ENCODE assay signal across 19 cellular contexts in genomic region chr19:13135068-13136062, GRCh38. TPM values are rescaled to one million over a fixed set of nuclear protein-coding genes. Genes with fewer than 3 reads are reported as not detected.
DNase-seq lines count a peak whose midpoint lies in the region; ATAC-seq, FAIRE-seq and TF ChIP-seq lines count a peak whose summit lies in the region.
"Had no signal": no experiment of that assay in that cellular context is flagged by ENCODE, and none has a peak within 500 bp of the region (broad histone marks: within the 10 kb centered on the region; RNA-seq: fewer than 3 reads in every experiment).

No MANE protein-coding gene starts in this region.

- H3K9ac ChIP-seq in H1 (replicated peaks in 1 of 4; ENCODE audit: extremely low read depth in 1 of 4, low read depth in 3 of 4, low read length in 3 of 4) = no peak overlapping the region

- H3K27me3 ChIP-seq in left ventricle myocardium inferior (ENCODE audit: low read depth) (no peaks in the 10 kb centered on the region), H1 (replicated peaks in 1 of 4; ENCODE audit: control insufficient read depth in 3 of 4, extremely low read depth in 1 of 4, insufficient read depth in 3 of 4, low read length in 3 of 4) (no peaks in the 10 kb centered on the region), osteoblast (ENCODE audit: insufficient read depth, low read length) (no peaks in the 10 kb centered on the region), thyroid gland (no peaks in the 10 kb centered on the region)

- no peaks in the 10 kb centered on the region for H3K9me3 ChIP-seq in left ventricle myocardium inferior (replicated peaks)
- H3K9me3 ChIP-seq in H1 (ENCODE audit: insufficient read depth in 2 of 2, low read depth in 1 of 2, low read length in 1 of 2) = no peaks in the 10 kb centered on the region
- no peaks in the 10 kb centered on the region for H3K9me3 ChIP-seq in osteoblast (ENCODE audit: low read depth, low read length)
- no peaks in the 10 kb centered on the region for H3K9me3 ChIP-seq in thyroid gland

- H3K79me2 ChIP-seq in H1 (ENCODE audit: control insufficient read depth in 1 of 2, insufficient read depth in 2 of 2, low read length in 2 of 2) (peaks cover 7 to 44% of the 10 kb centered on the region in 2 experiments; a peak in 3 of 4 replicates), osteoblast (ENCODE audit: insufficient read depth, low read length) (peaks cover 77% of the 10 kb centered on the region)

- WGBS in H1 (ENCODE audit: extremely low coverage in 1 of 2, insufficient coverage in 1 of 2, insufficient read length in 1 of 2, insufficient replicate concordance in 2 of 2, low coverage in 1 of 2, low lambda C conversion rate in 2 of 2, missing lambda C conversion rate in 1 of 2), 2 experiments = 94% methylated on average over 57 of the region's 60 CpGs; no CpG with 5 or more reads in 1 of the 2 experiments
- WGBS in thyroid gland, 2 donors = 94 to 95% methylated on average over 17 to 32 of the region's 60 CpGs

- H4K8ac ChIP-seq in H1 (ENCODE audit: extremely low read depth, insufficient read depth, low read length) = peak overlapping the region; percentile 78; the same call in 1 of the 2 replicates

- POLR2A ChIA-PET in H1 (lab: Charles Lee; ENCODE audit: partially characterized antibody) = interaction anchor here (0.9 to 14.8 kb wide), 6 partner anchors 7 to 30 kb away, joined by 3 to 228 read pairs (median 6); partner anchors contain the start of genes IER2, NACC1, STX10 and TRMT1

- no peaks in the 10 kb centered on the region; the same call in 1 of the 2 replicates for H3K23me2 ChIP-seq in H1 (ENCODE audit: low read depth, low read length)

- no peak overlapping the region for H2BK20ac ChIP-seq in H1 (ENCODE audit: low read length)

- H2AFZ ChIP-seq in H1 (ENCODE audit: low read length) = no peak overlapping the region
- H2AFZ ChIP-seq in osteoblast (ENCODE audit: low read length) = no peak overlapping the region

- H2BK5ac ChIP-seq in H1 (ENCODE audit: low read depth, low read length) = no peak overlapping the region

- H3K4me2 ChIP-seq in H1 (ENCODE audit: insufficient read depth in 1 of 2, low read depth in 2 of 2, low read length in 2 of 2) (no peak overlapping the region), osteoblast (ENCODE audit: insufficient read depth, low read length) (no peak overlapping the region)

- H4K91ac ChIP-seq in H1 (replicated peaks; ENCODE audit: insufficient read length, low read length) = no peak overlapping the region

- no peak overlapping the region for H2BK12ac ChIP-seq in H1 (ENCODE audit: low read depth, low read length)

- H3K79me1 ChIP-seq in H1 (ENCODE audit: low read depth, low read length) = peaks cover 27% of the 10 kb centered on the region

- H3K56ac ChIP-seq in H1 (replicated peaks; ENCODE audit: insufficient read length, low read depth, low read length) = no peak overlapping the region

- H3K27ac ChIP-seq in left ventricle myocardium inferior (replicated peaks) = peak overlapping the region; percentile 86
- H3K27ac ChIP-seq in H1 (ENCODE audit: low read depth, low read length) = no peak overlapping the region
- H3K27ac ChIP-seq in osteoblast (ENCODE audit: low read depth, low read length) = no peak overlapping the region
- peak overlapping the region; percentile 30 to 66 (median 51) for H3K27ac ChIP-seq in thyroid gland
- H3K27ac ChIP-seq: C4-2B had no signal

- TF ChIP-seq RAD21 in H1 (IDR thresholded peaks at IDR 0.05 in 1 of 2, conservative IDR thresholded peaks at IDR 0.05 in 1 of 2; ENCODE audit: low read depth in 2 of 2, low read length in 2 of 2) = no peak

- CTCF ChIA-PET in H1 (lab: Charles Lee; ENCODE audit: partially characterized antibody) = interaction anchor here (1.0 to 2.1 kb wide), 4 partner anchors 14 to 60 kb away, joined by 3 to 7 read pairs (median 4); partner anchors contain the start of genes IER2 and STX10

- TF ChIP-seq EP300 in H1 (IDR thresholded peaks at IDR 0.05; ENCODE audit: borderline replicate concordance in 1 of 2, low read depth in 2 of 2, low read length in 2 of 2) = no peak

- FAIRE-seq in H1 (lab: Jason Lieb, UNC) = no peak
- FAIRE-seq: RCC 7860 had no signal

- H4K5ac ChIP-seq in H1 (ENCODE audit: insufficient read length, low read depth, low read length) = no peak overlapping the region

- H3K4ac ChIP-seq in H1 (replicated peaks; ENCODE audit: insufficient read length, low read depth, low read length) = no peak overlapping the region

- no peak for TF ChIP-seq CTCF in left ventricle myocardium inferior (IDR thresholded peaks at IDR 0.05; ENCODE audit: borderline replicate concordance)
- no peak for TF ChIP-seq CTCF in H1 (IDR thresholded peaks at IDR 0.05; ENCODE audit: control extremely low read depth in 1 of 3, insufficient read depth in 1 of 3, low read depth in 1 of 3, low read length in 3 of 3)
- no peak for TF ChIP-seq CTCF in osteoblast (IDR thresholded peaks at IDR 0.05; ENCODE audit: extremely low read depth, low read depth, low read length)
- TF ChIP-seq CTCF in thyroid gland (IDR thresholded peaks at IDR 0.05) = no peak

- H2BK15ac ChIP-seq in H1 (ENCODE audit: low read length) = no peak overlapping the region

- DNase-seq in left ventricle myocardium inferior = no peak
- no peak for DNase-seq in left ventricle myocardium superior
- DNase-seq in H1 (ENCODE audit: low read depth in 1 of 2, low spot score in 2 of 2) = no peak
- DNase-seq in osteoblast (ENCODE audit: insufficient read length, low spot score, missing footprints) = peak; percentile 46
- peak; percentile 18 to 28 for DNase-seq in thyroid gland
- no peak for DNase-seq in activated CD8-positive, alpha-beta memory T cell treated with anti-CD3 and anti-CD28 coated beads, Interleukin-2, amount 50 U/mL, for 4 hours
- DNase-seq in dermis blood vessel endothelial cell = no peak
- no peak for DNase-seq in NCI-H1694 (lab: John Stamatoyannopoulos, UW)
- DNase-seq: DMS153, HCEC 1CT, IMR-90, Kasumi-1, NCI-H1105 treated with DMSO at 0.1 percent for 48 hours, NCI-H187 treated with DMSO at 0.1 percent for 48 hours, NCI-H69, SHP77 treated with DMSO at 0.1 percent for 48 hours had no signal

- H3K4me1 ChIP-seq in left ventricle myocardium inferior (peaks cover 30% of the 10 kb centered on the region), H1 (replicated peaks in 1 of 4; ENCODE audit: control insufficient read depth in 3 of 4, insufficient read depth in 4 of 4, low read length in 3 of 4) (peaks cover 0 to 8% (median 4%) of the 10 kb centered on the region in 4 experiments; a peak in 3 of 7 replicates), osteoblast (ENCODE audit: insufficient read depth, low read length) (peaks cover 35% of the 10 kb centered on the region), thyroid gland (peaks cover 8 to 22% of the 10 kb centered on the region in 2 donors)

- peaks cover 34 to 50% of the 10 kb centered on the region in 2 experiments for H4K20me1 ChIP-seq in H1 (replicated peaks in 1 of 2; ENCODE audit: control insufficient read depth in 1 of 2, insufficient read depth in 2 of 2, low read length in 2 of 2)
- peaks cover 47% of the 10 kb centered on the region for H4K20me1 ChIP-seq in osteoblast (ENCODE audit: insufficient read depth, low read length)

- H3K4me3 ChIP-seq in left ventricle myocardium inferior (no peak overlapping the region), H1 (ENCODE audit: extremely low read depth in 1 of 4, insufficient read depth in 2 of 4, low read depth in 3 of 4, low read length in 4 of 4) (no peak overlapping the region), osteoblast (ENCODE audit: insufficient read depth, low read length) (no peak overlapping the region), thyroid gland (replicated peaks in 1 of 3) (no peak overlapping the region)

- no peak overlapping the region for H3K14ac ChIP-seq in H1 (ENCODE audit: insufficient read length)

- ATAC-seq in left ventricle myocardium superior = no peak

- no peak overlapping the region for H2AK5ac ChIP-seq in H1 (ENCODE audit: low read depth, low read length)

- H2BK120ac ChIP-seq in H1 (replicated peaks; ENCODE audit: low read depth, low read length) = no peak overlapping the region

- no peak overlapping the region for H3K23ac ChIP-seq in H1 (ENCODE audit: insufficient read length)

- intact Hi-C loops in left ventricle myocardium inferior (cut with micrococcal nuclease) (no loop called here), left ventricle myocardium superior (cut with micrococcal nuclease) (no loop called here), thyroid gland (cut with DNase I) (no loop called here)

- TF ChIP-seq POLR2A in H1 (IDR thresholded peaks at IDR 0.05; ENCODE audit: control extremely low read depth in 1 of 2, low read depth in 2 of 2, low read length in 2 of 2) (no peak), thyroid gland (IDR thresholded peaks at IDR 0.05) (no peak)

- H3K36me3 ChIP-seq in left ventricle myocardium inferior (peaks cover 43% of the 10 kb centered on the region), H1 (ENCODE audit: control insufficient read depth in 2 of 4, insufficient read depth in 4 of 4, low read length in 3 of 4) (peaks cover 7 to 58% (median 36%) of the 10 kb centered on the region in 4 experiments), osteoblast (ENCODE audit: insufficient read depth, low read length) (peaks cover 40% of the 10 kb centered on the region), thyroid gland (peaks cover 27 to 33% of the 10 kb centered on the region in 2 donors)

- H3K18ac ChIP-seq in H1 (ENCODE audit: extremely low read depth, low read length) = no peak overlapping the region

RNA-seq across cellular contexts. Expression of gene STX10, which starts 14.8 kb away (rescaled TPM):
- total RNA-seq in left ventricle myocardium inferior (39.2 TPM), left ventricle myocardium superior (46.4 TPM), osteoblast (78.4 and 81.1 TPM in 2 replicates), thyroid gland (10 to 100 TPM; 39.2 to 91.9 (median 56.5) TPM), dermis blood vessel endothelial cell (69.9 and 84.6 TPM in 2 replicates)
- total RNA-seq in H1 (2021; fragmentation: NEBNext Ultra II Directional; extraction: Animal tissue kit (Norgen Biotek cat#: 25700)) = 50.8 and 53.0 TPM in 2 replicates
- 80.1 and 86.8 TPM in 2 replicates for polyA plus RNA-seq in H1 (2011; rRNA removed)
- polyA plus RNA-seq in H1 (2011; cell fraction: cytosol; rRNA removed) = 88.9 TPM
- 146 TPM for polyA plus RNA-seq in H1 (2011; cell fraction: nucleus; rRNA removed)
- 58.8 to 94.1 TPM (median 80.2 TPM) in 4 replicates for polyA plus RNA-seq in H1 (2012, experiment 1 of 2)
- polyA plus RNA-seq in H1 (2012, experiment 2 of 2) = 81.1 TPM
- polyA plus RNA-seq in H1 (2013, experiment 1 of 2) = 48.9 TPM
- 49.5 TPM for polyA plus RNA-seq in H1 (2013, experiment 2 of 2)
- 44.8 and 47.0 TPM in 2 replicates for polyA minus RNA-seq in H1 (2011; rRNA and poly(A)+ RNA removed)
- polyA minus RNA-seq in H1 (2011; cell fraction: cytosol; rRNA and poly(A)+ RNA removed) = 40.2 TPM
- polyA minus RNA-seq in H1 (2011; cell fraction: nucleus; rRNA and poly(A)+ RNA removed) = 36.6 TPM

RNA-seq across cellular contexts. Expression of gene IER2, which starts 14.8 kb away (rescaled TPM):
- total RNA-seq in left ventricle myocardium inferior (17.3 TPM), left ventricle myocardium superior (19.8 TPM), osteoblast (14.8 and 15.9 TPM in 2 replicates), thyroid gland (100 to 1,000 TPM in 1 of 4 donors, 10 to 100 TPM in 3; 55.0 to 139 (median 65.9) TPM), dermis blood vessel endothelial cell (25.5 and 30.8 TPM in 2 replicates)
- 137 and 138 TPM in 2 replicates for total RNA-seq in H1 (2021; fragmentation: NEBNext Ultra II Directional; extraction: Animal tissue kit (Norgen Biotek cat#: 25700))
- polyA plus RNA-seq in H1 (2011; rRNA removed) = 84.5 and 151 TPM in 2 replicates
- 66.0 TPM for polyA plus RNA-seq in H1 (2011; cell fraction: cytosol; rRNA removed)
- 110 TPM for polyA plus RNA-seq in H1 (2011; cell fraction: nucleus; rRNA removed)
- 106 to 120 TPM (median 111 TPM) in 4 replicates for polyA plus RNA-seq in H1 (2012, experiment 1 of 2)
- polyA plus RNA-seq in H1 (2012, experiment 2 of 2) = 92.0 TPM
- polyA plus RNA-seq in H1 (2013, experiment 1 of 2) = 105 TPM
- 105 TPM for polyA plus RNA-seq in H1 (2013, experiment 2 of 2)
- 6.0 and 9.9 TPM in 2 replicates for polyA minus RNA-seq in H1 (2011; rRNA and poly(A)+ RNA removed)
- polyA minus RNA-seq in H1 (2011; cell fraction: cytosol; rRNA and poly(A)+ RNA removed) = 33.4 TPM
- polyA minus RNA-seq in H1 (2011; cell fraction: nucleus; rRNA and poly(A)+ RNA removed) = 81.9 TPM

RNA-seq across cellular contexts. Expression of gene NACC1, which starts 17.3 kb away (rescaled TPM):
- total RNA-seq in left ventricle myocardium inferior (35.4 TPM), left ventricle myocardium superior (50.0 TPM), osteoblast (53.9 and 62.5 TPM in 2 replicates), thyroid gland (10 to 100 TPM; 16.9 to 67.7 (median 43.0) TPM), dermis blood vessel endothelial cell (35.9 and 136 TPM in 2 replicates)
- total RNA-seq in H1 (2021; fragmentation: NEBNext Ultra II Directional; extraction: Animal tissue kit (Norgen Biotek cat#: 25700)) = 226 and 234 TPM in 2 replicates
- polyA plus RNA-seq in H1 (2011; rRNA removed) = 301 and 541 TPM in 2 replicates
- polyA plus RNA-seq in H1 (2011; cell fraction: cytosol; rRNA removed) = 204 TPM
- 367 TPM for polyA plus RNA-seq in H1 (2011; cell fraction: nucleus; rRNA removed)
- polyA plus RNA-seq in H1 (2012, experiment 1 of 2) = 72.2 to 138 TPM (median 120 TPM) in 4 replicates
- 144 TPM for polyA plus RNA-seq in H1 (2012, experiment 2 of 2)
- 169 TPM for polyA plus RNA-seq in H1 (2013, experiment 1 of 2)
- polyA plus RNA-seq in H1 (2013, experiment 2 of 2) = 186 TPM
- polyA minus RNA-seq in H1 (2011; rRNA and poly(A)+ RNA removed) = 150 and 197 TPM in 2 replicates
- 187 TPM for polyA minus RNA-seq in H1 (2011; cell fraction: cytosol; rRNA and poly(A)+ RNA removed)
- polyA minus RNA-seq in H1 (2011; cell fraction: nucleus; rRNA and poly(A)+ RNA removed) = 126 TPM

RNA-seq across cellular contexts. Expression of gene TRMT1, which starts 18.8 kb away (rescaled TPM):
- total RNA-seq in left ventricle myocardium inferior (19.6 TPM), left ventricle myocardium superior (22.4 TPM), osteoblast (18.6 and 29.7 TPM in 2 replicates), thyroid gland (10 to 100 TPM; 23.9 to 31.3 (median 29.1) TPM), dermis blood vessel endothelial cell (44.7 and 47.0 TPM in 2 replicates)
- 96.6 and 99.3 TPM in 2 replicates for total RNA-seq in H1 (2021; fragmentation: NEBNext Ultra II Directional; extraction: Animal tissue kit (Norgen Biotek cat#: 25700))
- 77.4 and 118 TPM in 2 replicates for polyA plus RNA-seq in H1 (2011; rRNA removed)
- 94.9 TPM for polyA plus RNA-seq in H1 (2011; cell fraction: cytosol; rRNA removed)
- 298 TPM for polyA plus RNA-seq in H1 (2011; cell fraction: nucleus; rRNA removed)
- polyA plus RNA-seq in H1 (2012, experiment 1 of 2) = 66.0 to 95.2 TPM (median 84.7 TPM) in 4 replicates
- 75.5 TPM for polyA plus RNA-seq in H1 (2012, experiment 2 of 2)
- polyA plus RNA-seq in H1 (2013, experiment 1 of 2) = 69.1 TPM
- polyA plus RNA-seq in H1 (2013, experiment 2 of 2) = 65.4 TPM
- 38.6 and 46.1 TPM in 2 replicates for polyA minus RNA-seq in H1 (2011; rRNA and poly(A)+ RNA removed)
- 52.8 TPM for polyA minus RNA-seq in H1 (2011; cell fraction: cytosol; rRNA and poly(A)+ RNA removed)
- polyA minus RNA-seq in H1 (2011; cell fraction: nucleus; rRNA and poly(A)+ RNA removed) = 64.4 TPM

RNA-seq across cellular contexts. Expression of gene LYL1, which starts 32.7 kb away (rescaled TPM):
- total RNA-seq in left ventricle myocardium inferior (6.3 TPM), left ventricle myocardium superior (8.8 TPM), osteoblast (0.29 and 0.36 TPM in 2 replicates), thyroid gland (10 to 100 TPM in 1 of 4 donors, 1 to 10 TPM in 3; 4.2 to 10.9 (median 7.7) TPM), dermis blood vessel endothelial cell (51.8 and 55.0 TPM in 2 replicates)
- 0.58 and 0.65 TPM in 2 replicates for total RNA-seq in H1 (2021; fragmentation: NEBNext Ultra II Directional; extraction: Animal tissue kit (Norgen Biotek cat#: 25700))
- 0.76 and 1.0 TPM in 2 replicates for polyA plus RNA-seq in H1 (2011; rRNA removed)
- 0.62 TPM for polyA plus RNA-seq in H1 (2011; cell fraction: cytosol; rRNA removed)
- polyA plus RNA-seq in H1 (2011; cell fraction: nucleus; rRNA removed) = 0.78 TPM
- 0.23 to 0.67 TPM (median 0.39 TPM) in 4 replicates for polyA plus RNA-seq in H1 (2012, experiment 1 of 2)
- polyA plus RNA-seq in H1 (2012, experiment 2 of 2) = 0.26 TPM
- polyA plus RNA-seq in H1 (2013, experiment 1 of 2) = 0.65 TPM
- polyA plus RNA-seq in H1 (2013, experiment 2 of 2) = 0.52 TPM
- polyA minus RNA-seq in H1 (2011; rRNA and poly(A)+ RNA removed) = 0.10 TPM in 1 of 2 replicates, not detected in the other
- polyA minus RNA-seq in H1 (2011; cell fraction: cytosol; rRNA and poly(A)+ RNA removed) = 1.2 TPM
- polyA minus RNA-seq in H1 (2011; cell fraction: nucleus; rRNA and poly(A)+ RNA removed) = 0.40 TPM
- total RNA-seq: A673 had no signal

Comparison
In these comparisons a context has a peak if more than half of its experiments do, and no peak if none do; other contexts are left out.
1. DNase-seq: peak in osteoblast (single experiment) and thyroid gland (2 of 2); none in left ventricle myocardium inferior (single experiment), left ventricle myocardium superior (single experiment), H1 (0 of 2), activated CD8-positive, alpha-beta memory T cell treated with anti-CD3 and anti-CD28 coated beads, Interleukin-2, amount 50 U/mL, for 4 hours (single experiment), dermis blood vessel endothelial cell (single experiment) and NCI-H1694 (single experiment).
2. H3K27ac ChIP-seq: peak in left ventricle myocardium inferior (single experiment) and thyroid gland (3 of 3); none in H1 (single experiment) and osteoblast (single experiment).